Comparison of ENCODE assay signal across 2 cellular contexts in the genomic region with DNA sequence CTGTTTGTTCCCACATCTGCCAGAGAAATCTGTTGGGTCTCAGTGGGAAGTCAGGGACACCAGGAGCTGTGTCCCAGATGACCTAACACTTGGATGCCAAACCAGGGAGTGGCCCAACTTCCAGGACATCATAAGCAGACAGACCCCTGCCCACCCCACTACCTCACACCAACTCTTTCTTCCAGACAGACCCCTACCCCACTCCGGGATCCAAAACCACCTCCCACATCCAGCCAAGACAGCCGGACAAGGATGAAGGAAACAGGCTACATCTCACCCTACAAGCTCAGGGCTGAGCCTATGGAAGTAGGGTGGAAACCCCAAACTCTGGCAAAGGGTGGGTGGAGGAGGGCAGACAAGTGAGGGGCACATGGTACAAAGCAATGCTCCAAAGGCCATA.
TF ChIP-seq lines count a peak whose summit lies in the region.

No MANE protein-coding gene starts in this region.

TF ChIP-seq in IMR-90, 13 proteins besides CTCF, POLR2A, EP300 and RAD21:
- TF ChIP-seq NFE2L2 (IDR thresholded peaks at IDR 0.05; ENCODE audit: low read depth, low read length) (no peak), CHD1 (IDR thresholded peaks at IDR 0.05; ENCODE audit: low read depth, low read length) (no peak), RCOR1 (IDR thresholded peaks at IDR 0.05; ENCODE audit: insufficient replicate concordance, low read length) (no peak), MXI1 (IDR thresholded peaks at IDR 0.05; ENCODE audit: borderline replicate concordance, low read depth, low read length) (no peak)

TF ChIP-seq in neural cell, 6 proteins besides CTCF, POLR2A, EP300 and RAD21:
- TF ChIP-seq POLR2AphosphoS5 (IDR thresholded peaks at IDR 0.05), result no peak
- TF ChIP-seq MXI1 (conservative IDR thresholded peaks at IDR 0.05; ENCODE audit: poor library complexity, severe bottlenecking), result no peak
- TF ChIP-seq, protein P1, sequence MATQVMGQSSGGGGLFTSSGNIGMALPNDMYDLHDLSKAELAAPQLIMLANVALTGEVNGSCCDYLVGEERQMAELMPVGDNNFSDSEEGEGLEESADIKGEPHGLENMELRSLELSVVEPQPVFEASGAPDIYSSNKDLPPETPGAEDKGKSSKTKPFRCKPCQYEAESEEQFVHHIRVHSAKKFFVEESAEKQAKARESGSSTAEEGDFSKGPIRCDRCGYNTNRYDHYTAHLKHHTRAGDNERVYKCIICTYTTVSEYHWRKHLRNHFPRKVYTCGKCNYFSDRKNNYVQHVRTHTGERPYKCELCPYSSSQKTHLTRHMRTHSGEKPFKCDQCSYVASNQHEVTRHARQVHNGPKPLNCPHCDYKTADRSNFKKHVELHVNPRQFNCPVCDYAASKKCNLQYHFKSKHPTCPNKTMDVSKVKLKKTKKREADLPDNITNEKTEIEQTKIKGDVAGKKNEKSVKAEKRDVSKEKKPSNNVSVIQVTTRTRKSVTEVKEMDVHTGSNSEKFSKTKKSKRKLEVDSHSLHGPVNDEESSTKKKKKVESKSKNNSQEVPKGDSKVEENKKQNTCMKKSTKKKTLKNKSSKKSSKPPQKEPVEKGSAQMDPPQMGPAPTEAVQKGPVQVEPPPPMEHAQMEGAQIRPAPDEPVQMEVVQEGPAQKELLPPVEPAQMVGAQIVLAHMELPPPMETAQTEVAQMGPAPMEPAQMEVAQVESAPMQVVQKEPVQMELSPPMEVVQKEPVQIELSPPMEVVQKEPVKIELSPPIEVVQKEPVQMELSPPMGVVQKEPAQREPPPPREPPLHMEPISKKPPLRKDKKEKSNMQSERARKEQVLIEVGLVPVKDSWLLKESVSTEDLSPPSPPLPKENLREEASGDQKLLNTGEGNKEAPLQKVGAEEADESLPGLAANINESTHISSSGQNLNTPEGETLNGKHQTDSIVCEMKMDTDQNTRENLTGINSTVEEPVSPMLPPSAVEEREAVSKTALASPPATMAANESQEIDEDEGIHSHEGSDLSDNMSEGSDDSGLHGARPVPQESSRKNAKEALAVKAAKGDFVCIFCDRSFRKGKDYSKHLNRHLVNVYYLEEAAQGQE (IDR thresholded peaks at IDR 0.05; ENCODE audit: borderline replicate concordance), result no peak
- no peak for TF ChIP-seq SMC3 (conservative IDR thresholded peaks at IDR 0.05; ENCODE audit: poor library complexity)
- TF ChIP-seq TAF1 (IDR thresholded peaks at IDR 0.05; ENCODE audit: low read depth), result no peak
- TF ChIP-seq EZH2 (IDR thresholded peaks at IDR 0.05; ENCODE audit: borderline replicate concordance, insufficient read depth, low read length, poor library complexity, severe bottlenecking), result no peak
TF ChIP-seq in neural cell: peak in this region for 0.
